In genomic region chr1:185342672-185343259, GRCh38 we compare ENCODE assay signal across 19 cellular contexts.
"Had no signal": no experiment of that assay in that cellular context is flagged by ENCODE, and none has a peak within 500 bp of the region (broad histone marks: within the 10 kb centered on the region; RNA-seq: fewer than 3 reads in every experiment).

No MANE protein-coding gene starts in this region.

- ATAC-seq: gastrocnemius medialis, natural killer cell had no signal

- H3K27ac ChIP-seq: esophagus muscularis mucosa, gastrocnemius medialis, left ventricle myocardium inferior, prostate gland, vagina had no signal

- H3K36me3 ChIP-seq: esophagus muscularis mucosa, gastrocnemius medialis, left ventricle myocardium inferior, prostate gland, suprapubic skin, vagina had no signal

- DNase-seq: activated CD8-positive, alpha-beta memory T cell treated with anti-CD3 and anti-CD28 coated beads for 24 hours; activated CD8-positive, alpha-beta memory T cell treated with anti-CD3 and anti-CD28 coated beads, Interleukin-2, amount 50 U/mL, for 4 hours; activated naive CD4-positive, alpha-beta T cell treated with anti-CD3 and anti-CD28 coated beads for 36 hours; activated naive CD8-positive, alpha-beta T cell treated with anti-CD3 and anti-CD28 coated beads, Interleukin-2, amount 10 ng/mL, durations not matched to agents 7 days and 5 days; activated T-cell treated with anti-CD3 and anti-CD28 coated beads, Interleukin-2, amount 50 U/mL, for 24 hours; amniotic stem cell; cerebellar nuclear complex; dermis blood vessel endothelial cell; effector memory CD4-positive, alpha-beta T cell; gastrocnemius medialis; left ventricle myocardium inferior; natural killer cell; stimulated activated CD4-positive, alpha-beta T cell treated with anti-CD3 and anti-CD28 coated beads, Interleukin-4, amount 100 ng/mL, for 4 hours; T-helper 9 cell; trophoblast cell had no signal

- H3K4me3 ChIP-seq: esophagus muscularis mucosa, gastrocnemius medialis, left ventricle myocardium inferior, prostate gland, suprapubic skin, vagina had no signal

- H3K9me3 ChIP-seq: esophagus muscularis mucosa, gastrocnemius medialis, left ventricle myocardium inferior, prostate gland, suprapubic skin, vagina had no signal

- H3K27me3 ChIP-seq: esophagus muscularis mucosa, gastrocnemius medialis, suprapubic skin, vagina had no signal

- H3K4me1 ChIP-seq: esophagus muscularis mucosa, gastrocnemius medialis, left ventricle myocardium inferior, prostate gland had no signal
